Comparison of ENCODE assay signal across 1 cellular context in genomic region chr20:63627129-63627699, GRCh38.
TF ChIP-seq lines count a peak whose summit lies in the region.

No MANE protein-coding gene starts in this region.

TF ChIP-seq in K562, 482 proteins besides CTCF, POLR2A, EP300 and RAD21 (continues in another document):
- TF ChIP-seq GABPB1 (CRISPR knock-in tag; IDR thresholded peaks at IDR 0.05) (peak; percentile 85), ZNF444 (CRISPR knock-in tag; IDR thresholded peaks at IDR 0.05) (no peak), TEAD1 (CRISPR knock-in tag; IDR thresholded peaks at IDR 0.05) (peak in 1 of 2 experiments; percentile 84; a peak in 2 of 4 replicates), TEAD4 (IDR thresholded peaks at IDR 0.05; ENCODE audit: low read length) (no peak), TEAD4 (CRISPR knock-in tag; IDR thresholded peaks at IDR 0.05; ENCODE audit: borderline replicate concordance) (peak; percentile 65; the same call in 1 of the 2 replicates), L3MBTL2 (IDR thresholded peaks at IDR 0.05) (peak; percentile 93), ZNF316 (IDR thresholded peaks at IDR 0.05) (no peak), ZNF717 (CRISPR knock-in tag; IDR thresholded peaks at IDR 0.05) (no peak), THAP7 (CRISPR knock-in tag; IDR thresholded peaks at IDR 0.05) (0 out of 2 replicates have a peak, but pooled peaks have one; percentile 30), ETV5 (CRISPR knock-in tag; IDR thresholded peaks at IDR 0.05; ENCODE audit: low read depth) (peak; percentile 56; the same call in 1 of the 2 replicates), PML (IDR thresholded peaks at IDR 0.05; ENCODE audit: low read length) (no peak; the same call in 1 of the 2 replicates), GABPB2 (CRISPR knock-in tag; conservative IDR thresholded peaks at IDR 0.05) (peak; percentile 26; the same call in 1 of the 2 replicates), ZNF174 (CRISPR knock-in tag; IDR thresholded peaks at IDR 0.05) (no peak), HES1 (IDR thresholded peaks at IDR 0.05; ENCODE audit: low read depth) (no peak), CREB3L1 (IDR thresholded peaks at IDR 0.05; ENCODE audit: borderline replicate concordance, low read depth) (peak; percentile 59; the same call in 1 of the 2 replicates), BACH1 (tag; IDR thresholded peaks at IDR 0.05) (no peak), XRCC4 (IDR thresholded peaks at IDR 0.05; ENCODE audit: extremely low read depth, insufficient read depth, insufficient read length) (no peak), NR1H2 (CRISPR knock-in tag; IDR thresholded peaks at IDR 0.05) (peak; percentile 89; the same call in 1 of the 2 replicates), RREB1 (CRISPR knock-in tag; IDR thresholded peaks at IDR 0.05) (0 out of 2 replicates have a peak, but pooled peaks have one; percentile 23), FIP1L1 (IDR thresholded peaks at IDR 0.05; ENCODE audit: low read depth, low read length, poor library complexity, severe bottlenecking) (peak; percentile 37), NR3C1 (CRISPR knock-in tag; IDR thresholded peaks at IDR 0.05) (peak; percentile 70; the same call in 1 of the 2 replicates), SETDB1 (IDR thresholded peaks at IDR 0.05; ENCODE audit: low read length) (no peak), FOXJ3 (CRISPR knock-in tag; IDR thresholded peaks at IDR 0.05) (no peak), ZBTB2 (IDR thresholded peaks at IDR 0.05) (peak; percentile 68; the same call in 1 of the 2 replicates), ZBTB40 (IDR thresholded peaks at IDR 0.05) (peak; percentile 68), ZBTB40 (CRISPR knock-in tag; IDR thresholded peaks at IDR 0.05) (no peak), EGR1 (conservative IDR thresholded peaks at IDR 0.05) (peak; percentile 70), ZNF507 (tag; conservative IDR thresholded peaks at IDR 0.05) (no peak), CBX3 (IDR thresholded peaks at IDR 0.05; ENCODE audit: borderline replicate concordance in 1 of 2, low read length in 2 of 2) (no peak), ZBTB8A (IDR thresholded peaks at IDR 0.05; ENCODE audit: partially characterized antibody) (no peak), RNF2 (IDR thresholded peaks at IDR 0.05) (0 out of 2 replicates have a peak, but pooled peaks have one; percentile 58), ILF3 (IDR thresholded peaks at IDR 0.05; ENCODE audit: borderline replicate concordance) (no peak), HDAC2 (IDR thresholded peaks at IDR 0.05) (0 out of 2 replicates have a peak, but pooled peaks have one; percentile 47), MNT (conservative IDR thresholded peaks at IDR 0.05) (peak; percentile 54 to 89), NR2C2 (CRISPR knock-in tag; IDR thresholded peaks at IDR 0.05) (peak; percentile 67; the same call in 1 of the 2 replicates), NR2C2 (tag; IDR thresholded peaks at IDR 0.05) (no peak), ZNF282 (CRISPR knock-in tag; IDR thresholded peaks at IDR 0.05) (peak; percentile 86; the same call in 1 of the 2 replicates), HMGN3 (IDR thresholded peaks at IDR 0.05; ENCODE audit: borderline replicate concordance, extremely low read depth, insufficient read length, low read depth, low read length) (peak; percentile 16)
